1 cellular context compared by ENCODE assay signal in the genomic region with DNA sequence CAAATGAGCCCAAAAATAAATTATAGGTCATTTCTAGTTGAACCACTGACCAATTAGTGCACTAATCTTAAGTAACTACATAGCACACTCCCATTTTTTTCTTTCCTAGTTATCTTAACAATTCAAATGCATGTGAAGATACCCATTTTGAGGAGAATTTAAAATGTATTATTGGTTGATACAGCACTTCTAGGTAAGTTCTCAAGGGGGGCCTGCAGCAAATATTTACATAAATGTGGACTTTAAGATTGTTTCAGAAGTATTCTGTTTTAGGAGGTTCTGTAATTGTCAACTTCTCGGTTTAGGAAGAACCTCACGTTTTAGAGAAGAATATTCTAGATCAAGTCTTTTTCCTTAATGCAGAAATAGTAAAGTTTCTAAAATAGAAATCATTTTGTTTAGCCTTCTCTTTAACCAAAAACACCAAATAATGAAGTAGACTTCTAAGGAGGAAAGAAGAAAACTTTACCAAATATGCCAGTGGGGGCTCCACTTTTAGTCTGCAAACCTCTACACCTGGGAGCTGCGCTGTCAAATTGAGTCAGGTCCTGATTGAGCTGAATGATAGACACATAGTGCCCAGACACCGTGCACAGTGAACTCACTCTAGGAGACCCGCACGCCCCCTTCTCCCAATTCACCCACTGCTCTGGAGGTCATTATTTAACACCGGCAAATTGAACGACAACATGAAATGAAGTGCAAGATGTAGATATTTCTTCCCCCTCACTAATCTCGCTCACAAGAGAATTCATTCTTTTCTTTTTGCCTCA.
A peak's percentile ranks its signal among the peaks of the same experiment; 100 is the strongest.
TF ChIP-seq lines count a peak whose summit lies in the region.

No MANE protein-coding gene starts in this region.

TF ChIP-seq in K562, 482 proteins besides CTCF, POLR2A, EP300 and RAD21 (continued from another document and continues in another):
- TF ChIP-seq MYC (IDR thresholded peaks at IDR 0.05; ENCODE audit: low read depth, low read length) (no peak), MYC (CRISPR knock-in tag; IDR thresholded peaks at IDR 0.05; ENCODE audit: borderline replicate concordance, low read depth) (0 out of 2 replicates have a peak, but pooled peaks have one; percentile 42), DMBX1 (CRISPR knock-in tag; IDR thresholded peaks at IDR 0.05; ENCODE audit: borderline replicate concordance) (peak; percentile 26; the same call in 1 of the 2 replicates), ZNF766 (CRISPR knock-in tag; conservative IDR thresholded peaks at IDR 0.05) (peak; percentile 33; the same call in 1 of the 2 replicates), ILK (tag; IDR thresholded peaks at IDR 0.05; ENCODE audit: borderline replicate concordance, low read depth) (no peak)
- TF ChIP-seq, protein P1, sequence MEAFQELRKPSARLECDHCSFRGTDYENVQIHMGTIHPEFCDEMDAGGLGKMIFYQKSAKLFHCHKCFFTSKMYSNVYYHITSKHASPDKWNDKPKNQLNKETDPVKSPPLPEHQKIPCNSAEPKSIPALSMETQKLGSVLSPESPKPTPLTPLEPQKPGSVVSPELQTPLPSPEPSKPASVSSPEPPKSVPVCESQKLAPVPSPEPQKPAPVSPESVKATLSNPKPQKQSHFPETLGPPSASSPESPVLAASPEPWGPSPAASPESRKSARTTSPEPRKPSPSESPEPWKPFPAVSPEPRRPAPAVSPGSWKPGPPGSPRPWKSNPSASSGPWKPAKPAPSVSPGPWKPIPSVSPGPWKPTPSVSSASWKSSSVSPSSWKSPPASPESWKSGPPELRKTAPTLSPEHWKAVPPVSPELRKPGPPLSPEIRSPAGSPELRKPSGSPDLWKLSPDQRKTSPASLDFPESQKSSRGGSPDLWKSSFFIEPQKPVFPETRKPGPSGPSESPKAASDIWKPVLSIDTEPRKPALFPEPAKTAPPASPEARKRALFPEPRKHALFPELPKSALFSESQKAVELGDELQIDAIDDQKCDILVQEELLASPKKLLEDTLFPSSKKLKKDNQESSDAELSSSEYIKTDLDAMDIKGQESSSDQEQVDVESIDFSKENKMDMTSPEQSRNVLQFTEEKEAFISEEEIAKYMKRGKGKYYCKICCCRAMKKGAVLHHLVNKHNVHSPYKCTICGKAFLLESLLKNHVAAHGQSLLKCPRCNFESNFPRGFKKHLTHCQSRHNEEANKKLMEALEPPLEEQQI (IDR thresholded peaks at IDR 0.05) = peak; percentile 33; the same call in 1 of the 2 replicates
- TF ChIP-seq, protein P2, sequence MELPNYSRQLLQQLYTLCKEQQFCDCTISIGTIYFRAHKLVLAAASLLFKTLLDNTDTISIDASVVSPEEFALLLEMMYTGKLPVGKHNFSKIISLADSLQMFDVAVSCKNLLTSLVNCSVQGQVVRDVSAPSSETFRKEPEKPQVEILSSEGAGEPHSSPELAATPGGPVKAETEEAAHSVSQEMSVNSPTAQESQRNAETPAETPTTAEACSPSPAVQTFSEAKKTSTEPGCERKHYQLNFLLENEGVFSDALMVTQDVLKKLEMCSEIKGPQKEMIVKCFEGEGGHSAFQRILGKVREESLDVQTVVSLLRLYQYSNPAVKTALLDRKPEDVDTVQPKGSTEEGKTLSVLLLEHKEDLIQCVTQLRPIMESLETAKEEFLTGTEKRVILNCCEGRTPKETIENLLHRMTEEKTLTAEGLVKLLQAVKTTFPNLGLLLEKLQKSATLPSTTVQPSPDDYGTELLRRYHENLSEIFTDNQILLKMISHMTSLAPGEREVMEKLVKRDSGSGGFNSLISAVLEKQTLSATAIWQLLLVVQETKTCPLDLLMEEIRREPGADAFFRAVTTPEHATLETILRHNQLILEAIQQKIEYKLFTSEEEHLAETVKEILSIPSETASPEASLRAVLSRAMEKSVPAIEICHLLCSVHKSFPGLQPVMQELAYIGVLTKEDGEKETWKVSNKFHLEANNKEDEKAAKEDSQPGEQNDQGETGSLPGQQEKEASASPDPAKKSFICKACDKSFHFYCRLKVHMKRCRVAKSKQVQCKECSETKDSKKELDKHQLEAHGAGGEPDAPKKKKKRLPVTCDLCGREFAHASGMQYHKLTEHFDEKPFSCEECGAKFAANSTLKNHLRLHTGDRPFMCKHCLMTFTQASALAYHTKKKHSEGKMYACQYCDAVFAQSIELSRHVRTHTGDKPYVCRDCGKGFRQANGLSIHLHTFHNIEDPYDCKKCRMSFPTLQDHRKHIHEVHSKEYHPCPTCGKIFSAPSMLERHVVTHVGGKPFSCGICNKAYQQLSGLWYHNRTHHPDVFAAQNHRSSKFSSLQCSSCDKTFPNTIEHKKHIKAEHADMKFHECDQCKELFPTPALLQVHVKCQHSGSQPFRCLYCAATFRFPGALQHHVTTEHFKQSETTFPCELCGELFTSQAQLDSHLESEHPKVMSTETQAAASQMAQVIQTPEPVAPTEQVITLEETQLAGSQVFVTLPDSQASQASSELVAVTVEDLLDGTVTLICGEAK (IDR thresholded peaks at IDR 0.05) = 0 out of 2 replicates have a peak, but pooled peaks have one; percentile 22
- TF ChIP-seq, protein P2 (CRISPR knock-in tag; IDR thresholded peaks at IDR 0.05) = no peak
- TF ChIP-seq, protein P3, sequence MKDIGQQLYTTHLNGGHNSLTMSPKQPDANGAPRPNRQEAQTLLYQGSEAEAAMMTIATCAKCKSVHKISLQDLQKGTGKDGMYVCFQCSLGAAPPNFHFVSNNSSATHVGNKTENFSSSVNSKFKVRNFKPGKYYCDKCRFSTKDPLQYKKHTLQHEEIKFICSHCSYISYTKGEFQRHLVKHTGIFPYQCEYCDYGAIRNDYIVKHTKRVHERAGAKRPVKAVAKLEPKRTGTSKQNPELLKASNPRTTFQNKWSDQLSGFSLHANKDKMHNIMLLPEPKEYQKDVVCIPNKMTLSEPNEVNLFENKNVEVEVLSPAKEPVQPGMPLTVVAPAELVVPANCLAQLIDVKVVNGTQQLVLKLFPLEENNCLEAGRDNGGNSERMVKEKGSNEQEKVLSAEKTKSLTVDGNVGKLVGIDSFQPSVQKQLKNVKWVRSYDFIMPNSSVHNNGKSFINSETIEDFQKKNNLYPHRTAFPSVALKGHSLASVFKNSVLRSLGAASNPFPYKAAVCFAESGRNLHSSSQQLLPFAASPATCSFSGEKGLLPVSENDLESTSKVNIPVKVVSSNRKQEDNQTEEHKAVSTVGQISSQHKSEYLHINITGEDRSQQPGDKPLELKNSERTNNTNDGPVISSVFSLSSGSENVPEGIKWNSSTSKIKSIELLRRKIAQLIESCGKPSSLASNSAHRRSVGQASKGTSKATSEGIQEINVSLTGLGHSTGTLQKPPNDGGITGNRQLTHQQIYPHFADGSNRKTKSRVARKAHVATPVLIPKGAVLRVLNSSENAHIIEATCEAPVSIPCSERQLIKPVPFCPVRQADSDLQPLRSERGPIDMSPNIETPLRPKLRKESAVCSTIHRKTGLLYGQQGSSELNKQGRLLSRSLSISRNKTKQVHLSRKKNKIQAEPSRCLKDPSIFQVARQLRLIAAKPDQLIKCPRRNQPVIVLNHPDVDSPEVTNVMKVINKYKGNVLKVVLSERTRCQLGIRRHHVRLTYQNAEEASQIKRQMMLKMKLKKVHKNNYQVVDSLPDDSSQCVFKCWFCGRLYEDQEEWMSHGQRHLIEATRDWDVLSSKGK (CRISPR knock-in tag; IDR thresholded peaks at IDR 0.05) = no peak
- TF ChIP-seq, protein P4, sequence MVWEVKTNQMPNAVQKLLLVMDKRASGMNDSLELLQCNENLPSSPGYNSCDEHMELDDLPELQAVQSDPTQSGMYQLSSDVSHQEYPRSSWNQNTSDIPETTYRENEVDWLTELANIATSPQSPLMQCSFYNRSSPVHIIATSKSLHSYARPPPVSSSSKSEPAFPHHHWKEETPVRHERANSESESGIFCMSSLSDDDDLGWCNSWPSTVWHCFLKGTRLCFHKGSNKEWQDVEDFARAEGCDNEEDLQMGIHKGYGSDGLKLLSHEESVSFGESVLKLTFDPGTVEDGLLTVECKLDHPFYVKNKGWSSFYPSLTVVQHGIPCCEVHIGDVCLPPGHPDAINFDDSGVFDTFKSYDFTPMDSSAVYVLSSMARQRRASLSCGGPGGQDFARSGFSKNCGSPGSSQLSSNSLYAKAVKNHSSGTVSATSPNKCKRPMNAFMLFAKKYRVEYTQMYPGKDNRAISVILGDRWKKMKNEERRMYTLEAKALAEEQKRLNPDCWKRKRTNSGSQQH (CRISPR knock-in tag; IDR thresholded peaks at IDR 0.05) = no peak
- TF ChIP-seq, protein P5, sequence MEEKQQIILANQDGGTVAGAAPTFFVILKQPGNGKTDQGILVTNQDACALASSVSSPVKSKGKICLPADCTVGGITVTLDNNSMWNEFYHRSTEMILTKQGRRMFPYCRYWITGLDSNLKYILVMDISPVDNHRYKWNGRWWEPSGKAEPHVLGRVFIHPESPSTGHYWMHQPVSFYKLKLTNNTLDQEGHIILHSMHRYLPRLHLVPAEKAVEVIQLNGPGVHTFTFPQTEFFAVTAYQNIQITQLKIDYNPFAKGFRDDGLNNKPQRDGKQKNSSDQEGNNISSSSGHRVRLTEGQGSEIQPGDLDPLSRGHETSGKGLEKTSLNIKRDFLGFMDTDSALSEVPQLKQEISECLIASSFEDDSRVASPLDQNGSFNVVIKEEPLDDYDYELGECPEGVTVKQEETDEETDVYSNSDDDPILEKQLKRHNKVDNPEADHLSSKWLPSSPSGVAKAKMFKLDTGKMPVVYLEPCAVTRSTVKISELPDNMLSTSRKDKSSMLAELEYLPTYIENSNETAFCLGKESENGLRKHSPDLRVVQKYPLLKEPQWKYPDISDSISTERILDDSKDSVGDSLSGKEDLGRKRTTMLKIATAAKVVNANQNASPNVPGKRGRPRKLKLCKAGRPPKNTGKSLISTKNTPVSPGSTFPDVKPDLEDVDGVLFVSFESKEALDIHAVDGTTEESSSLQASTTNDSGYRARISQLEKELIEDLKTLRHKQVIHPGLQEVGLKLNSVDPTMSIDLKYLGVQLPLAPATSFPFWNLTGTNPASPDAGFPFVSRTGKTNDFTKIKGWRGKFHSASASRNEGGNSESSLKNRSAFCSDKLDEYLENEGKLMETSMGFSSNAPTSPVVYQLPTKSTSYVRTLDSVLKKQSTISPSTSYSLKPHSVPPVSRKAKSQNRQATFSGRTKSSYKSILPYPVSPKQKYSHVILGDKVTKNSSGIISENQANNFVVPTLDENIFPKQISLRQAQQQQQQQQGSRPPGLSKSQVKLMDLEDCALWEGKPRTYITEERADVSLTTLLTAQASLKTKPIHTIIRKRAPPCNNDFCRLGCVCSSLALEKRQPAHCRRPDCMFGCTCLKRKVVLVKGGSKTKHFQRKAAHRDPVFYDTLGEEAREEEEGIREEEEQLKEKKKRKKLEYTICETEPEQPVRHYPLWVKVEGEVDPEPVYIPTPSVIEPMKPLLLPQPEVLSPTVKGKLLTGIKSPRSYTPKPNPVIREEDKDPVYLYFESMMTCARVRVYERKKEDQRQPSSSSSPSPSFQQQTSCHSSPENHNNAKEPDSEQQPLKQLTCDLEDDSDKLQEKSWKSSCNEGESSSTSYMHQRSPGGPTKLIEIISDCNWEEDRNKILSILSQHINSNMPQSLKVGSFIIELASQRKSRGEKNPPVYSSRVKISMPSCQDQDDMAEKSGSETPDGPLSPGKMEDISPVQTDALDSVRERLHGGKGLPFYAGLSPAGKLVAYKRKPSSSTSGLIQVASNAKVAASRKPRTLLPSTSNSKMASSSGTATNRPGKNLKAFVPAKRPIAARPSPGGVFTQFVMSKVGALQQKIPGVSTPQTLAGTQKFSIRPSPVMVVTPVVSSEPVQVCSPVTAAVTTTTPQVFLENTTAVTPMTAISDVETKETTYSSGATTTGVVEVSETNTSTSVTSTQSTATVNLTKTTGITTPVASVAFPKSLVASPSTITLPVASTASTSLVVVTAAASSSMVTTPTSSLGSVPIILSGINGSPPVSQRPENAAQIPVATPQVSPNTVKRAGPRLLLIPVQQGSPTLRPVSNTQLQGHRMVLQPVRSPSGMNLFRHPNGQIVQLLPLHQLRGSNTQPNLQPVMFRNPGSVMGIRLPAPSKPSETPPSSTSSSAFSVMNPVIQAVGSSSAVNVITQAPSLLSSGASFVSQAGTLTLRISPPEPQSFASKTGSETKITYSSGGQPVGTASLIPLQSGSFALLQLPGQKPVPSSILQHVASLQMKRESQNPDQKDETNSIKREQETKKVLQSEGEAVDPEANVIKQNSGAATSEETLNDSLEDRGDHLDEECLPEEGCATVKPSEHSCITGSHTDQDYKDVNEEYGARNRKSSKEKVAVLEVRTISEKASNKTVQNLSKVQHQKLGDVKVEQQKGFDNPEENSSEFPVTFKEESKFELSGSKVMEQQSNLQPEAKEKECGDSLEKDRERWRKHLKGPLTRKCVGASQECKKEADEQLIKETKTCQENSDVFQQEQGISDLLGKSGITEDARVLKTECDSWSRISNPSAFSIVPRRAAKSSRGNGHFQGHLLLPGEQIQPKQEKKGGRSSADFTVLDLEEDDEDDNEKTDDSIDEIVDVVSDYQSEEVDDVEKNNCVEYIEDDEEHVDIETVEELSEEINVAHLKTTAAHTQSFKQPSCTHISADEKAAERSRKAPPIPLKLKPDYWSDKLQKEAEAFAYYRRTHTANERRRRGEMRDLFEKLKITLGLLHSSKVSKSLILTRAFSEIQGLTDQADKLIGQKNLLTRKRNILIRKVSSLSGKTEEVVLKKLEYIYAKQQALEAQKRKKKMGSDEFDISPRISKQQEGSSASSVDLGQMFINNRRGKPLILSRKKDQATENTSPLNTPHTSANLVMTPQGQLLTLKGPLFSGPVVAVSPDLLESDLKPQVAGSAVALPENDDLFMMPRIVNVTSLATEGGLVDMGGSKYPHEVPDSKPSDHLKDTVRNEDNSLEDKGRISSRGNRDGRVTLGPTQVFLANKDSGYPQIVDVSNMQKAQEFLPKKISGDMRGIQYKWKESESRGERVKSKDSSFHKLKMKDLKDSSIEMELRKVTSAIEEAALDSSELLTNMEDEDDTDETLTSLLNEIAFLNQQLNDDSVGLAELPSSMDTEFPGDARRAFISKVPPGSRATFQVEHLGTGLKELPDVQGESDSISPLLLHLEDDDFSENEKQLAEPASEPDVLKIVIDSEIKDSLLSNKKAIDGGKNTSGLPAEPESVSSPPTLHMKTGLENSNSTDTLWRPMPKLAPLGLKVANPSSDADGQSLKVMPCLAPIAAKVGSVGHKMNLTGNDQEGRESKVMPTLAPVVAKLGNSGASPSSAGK (IDR thresholded peaks at IDR 0.05) = 0 out of 2 replicates have a peak, but pooled peaks have one; percentile 20
